Comparison of ENCODE assay signal across 9 cellular contexts in the genomic region with DNA sequence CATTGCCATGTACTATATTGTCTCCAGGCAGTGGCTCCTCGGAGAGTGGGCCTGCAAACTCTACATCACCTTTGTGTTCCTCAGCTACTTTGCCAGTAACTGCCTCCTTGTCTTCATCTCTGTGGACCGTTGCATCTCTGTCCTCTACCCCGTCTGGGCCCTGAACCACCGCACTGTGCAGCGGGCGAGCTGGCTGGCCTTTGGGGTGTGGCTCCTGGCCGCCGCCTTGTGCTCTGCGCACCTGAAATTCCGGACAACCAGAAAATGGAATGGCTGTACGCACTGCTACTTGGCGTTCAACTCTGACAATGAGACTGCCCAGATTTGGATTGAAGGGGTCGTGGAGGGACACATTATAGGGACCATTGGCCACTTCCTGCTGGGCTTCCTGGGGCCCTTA. TPM values are rescaled to one million over a fixed set of nuclear protein-coding genes. Genes with fewer than 3 reads are reported as not detected.
"Had no signal": no experiment of that assay in that cellular context is flagged by ENCODE, and none has a peak within 500 bp of the region (broad histone marks: within the 10 kb centered on the region; RNA-seq: fewer than 3 reads in every experiment).

No MANE protein-coding gene starts in this region.

- FAIRE-seq: G401.6, GM12878, GM12891, GM12892, GM18507, GM19239 had no signal

- DNase-seq: GDM1, GF-D8 had no signal

- H3K4me3 ChIP-seq: GM12878 had no signal

- ATAC-seq: GM12878 had no signal

RNA-seq across cellular contexts. Expression of a gene that starts 0.6 kb away (rescaled TPM):
- total RNA-seq: G401, GM12878 had no signal
- polyA plus RNA-seq: GM12878 had no signal

RNA-seq across cellular contexts. Expression of a gene that starts 19.3 kb away (rescaled TPM):
- total RNA-seq: G401, GM12878 had no signal
- polyA plus RNA-seq: GM12878 had no signal

RNA-seq across cellular contexts. Expression of a gene that starts 47.7 kb away (rescaled TPM):
- total RNA-seq: GM12878 had no signal
- polyA plus RNA-seq: GM12878 had no signal

RNA-seq across cellular contexts. Expression of a gene that starts 51.3 kb away (rescaled TPM):
- total RNA-seq: GM12878 had no signal
- polyA plus RNA-seq: GM12878 had no signal

RNA-seq across cellular contexts. Expression of a gene that starts 52.7 kb away (rescaled TPM):
- total RNA-seq: G401 had no signal
